Comparison of ENCODE assay signal across 29 cellular contexts in the genomic region with DNA sequence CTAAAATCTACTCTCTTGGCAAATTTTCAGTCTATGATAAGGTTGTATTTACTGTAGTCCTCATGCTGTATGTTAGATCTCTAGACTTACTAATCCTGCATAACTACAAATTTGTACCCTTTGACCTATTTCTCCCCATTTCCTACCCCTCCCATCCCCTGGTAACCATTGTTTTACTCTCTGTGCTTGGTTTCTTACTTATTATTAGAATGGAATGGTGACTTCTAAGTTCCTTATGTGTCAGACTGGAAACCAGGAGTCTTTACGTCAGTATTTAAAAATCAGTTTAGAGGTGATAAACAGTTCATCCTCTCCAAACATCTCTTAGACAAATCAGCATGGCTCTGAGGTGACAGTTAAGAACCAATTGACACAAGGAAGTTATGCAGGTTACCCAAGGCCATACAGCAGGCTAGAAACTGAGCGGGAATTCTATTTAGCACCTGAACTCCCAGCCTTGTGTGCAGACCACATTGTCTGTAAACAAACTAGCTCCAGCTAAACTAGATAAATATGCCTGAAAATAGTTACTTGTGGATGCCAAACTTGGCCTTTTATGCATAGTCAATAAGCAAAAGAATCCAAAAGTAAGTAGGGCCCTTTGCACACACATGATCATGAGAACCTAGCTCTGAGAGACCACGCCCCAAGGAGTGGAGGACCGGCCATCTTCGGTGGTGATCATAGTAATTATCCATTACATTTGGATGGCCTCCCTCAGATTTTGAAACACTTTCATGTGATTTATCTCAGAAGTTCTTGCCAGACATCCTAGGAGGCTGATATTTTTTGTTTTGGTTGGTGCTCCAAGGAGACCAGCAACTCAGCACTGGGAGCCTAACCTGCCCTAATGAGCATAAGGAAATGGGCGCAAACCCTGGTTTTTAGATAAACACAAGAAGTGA.
"Had no signal": no experiment of that assay in that cellular context is flagged by ENCODE, and none has a peak within 500 bp of the region (broad histone marks: within the 10 kb centered on the region; RNA-seq: fewer than 3 reads in every experiment).

No MANE protein-coding gene starts in this region.

- DNase-seq: activated B cell treated with CpG ODN at 0.5 μM for 24 hours; activated CD4-positive, alpha-beta memory T cell treated with anti-CD3 and anti-CD28 coated beads for 36 hours; activated CD4-positive, alpha-beta T cell treated with anti-CD3 and anti-CD28 coated beads for 4 hours; activated CD4-positive, alpha-beta T cell treated with anti-CD3 and anti-CD28 coated beads, Interleukin-2, amount 50 U/mL, for 1 hour; activated CD4-positive, CD25-positive, alpha-beta regulatory T cell treated with anti-CD3 and anti-CD28 coated beads, Interleukin-2, amount 50 U/mL, for 72 hours; activated CD8-positive, alpha-beta memory T cell treated with anti-CD3 and anti-CD28 coated beads, Interleukin-2, amount 50 U/mL, for 4 hours; activated effector memory CD4-positive, alpha-beta T cell treated with Interleukin-2 at 50 U/mL for 16 hours; activated naive CD4-positive, alpha-beta T cell treated with anti-CD3 and anti-CD28 coated beads, Interleukin-2, amount 10 ng/mL, durations not matched to agents 7 days and 5 days; activated naive CD8-positive, alpha-beta T cell treated with anti-CD3 and anti-CD28 coated beads, Interleukin-2, amount 50 U/mL, for 24 hours; activated T-cell treated with anti-CD3 and anti-CD28 coated beads, Interleukin-2, amount 50 U/mL, for 48 hours; anterior cingulate cortex; Karpas-422; KBM-7; NCI-H1105; NCI-H1436; NCI-H1694 treated with DMSO at 0.1 percent for 48 hours; NCI-H2029; NCI-H345; NCI-H524 treated with DMSO at 0.1 percent for 48 hours; PC-3; SIG-M5; T-cell; T-helper 17 cell had no signal

- ATAC-seq: activated naive CD8-positive, alpha-beta T cell treated with anti-CD3 and anti-CD28 coated beads, Interleukin-2, amount 50 U/mL, for 24 hours; PC-3; Right ventricle myocardium inferior; SK-N-SH treated with all-trans-retinoic acid at 6 μM for 48 hours; T-cell; T-helper 17 cell had no signal

- H3K36me3 Mint-ChIP-seq: activated CD4-positive, alpha-beta memory T cell treated with anti-CD3 and anti-CD28 coated beads for 36 hours; activated naive CD4-positive, alpha-beta T cell treated with anti-CD3 and anti-CD28 coated beads, Interleukin-2, amount 10 ng/mL, durations not matched to agents 7 days and 5 days; activated naive CD8-positive, alpha-beta T cell had no signal

- H3K4me1 Mint-ChIP-seq: activated B cell treated with CpG ODN at 0.5 μM for 24 hours; activated naive CD4-positive, alpha-beta T cell treated with anti-CD3 and anti-CD28 coated beads, Interleukin-2, amount 10 ng/mL, durations not matched to agents 7 days and 5 days; activated naive CD8-positive, alpha-beta T cell treated with anti-CD3 and anti-CD28 coated beads, Interleukin-2, amount 50 U/mL, for 24 hours; T-cell; T-helper 17 cell had no signal

- H3K27ac ChIP-seq: RWPE1, VCaP had no signal

- H3K9me3 Mint-ChIP-seq: activated B cell treated with CpG ODN at 0.5 μM for 24 hours; activated naive CD4-positive, alpha-beta T cell treated with anti-CD3 and anti-CD28 coated beads, Interleukin-2, amount 10 ng/mL, durations not matched to agents 7 days and 5 days had no signal

- H3K27me3 Mint-ChIP-seq: activated B cell treated with CpG ODN at 0.5 μM for 24 hours; activated CD4-positive, alpha-beta memory T cell treated with anti-CD3 and anti-CD28 coated beads for 36 hours; activated naive CD8-positive, alpha-beta T cell treated with anti-CD3 and anti-CD28 coated beads, Interleukin-2, amount 50 U/mL, for 24 hours had no signal

- H3K4me3 Mint-ChIP-seq: activated B cell treated with CpG ODN at 0.5 μM for 24 hours; activated CD4-positive, alpha-beta memory T cell treated with anti-CD3 and anti-CD28 coated beads for 36 hours; activated naive CD4-positive, alpha-beta T cell treated with anti-CD3 and anti-CD28 coated beads, Interleukin-2, amount 10 ng/mL, durations not matched to agents 7 days and 5 days; activated naive CD8-positive, alpha-beta T cell; activated naive CD8-positive, alpha-beta T cell treated with anti-CD3 and anti-CD28 coated beads, Interleukin-2, amount 50 U/mL, for 24 hours; brain; T-cell; T-helper 17 cell had no signal

- H3K27ac Mint-ChIP-seq: activated B cell treated with CpG ODN at 0.5 μM for 24 hours; activated CD4-positive, alpha-beta memory T cell treated with anti-CD3 and anti-CD28 coated beads for 36 hours; activated naive CD4-positive, alpha-beta T cell treated with anti-CD3 and anti-CD28 coated beads, Interleukin-2, amount 10 ng/mL, durations not matched to agents 7 days and 5 days; activated naive CD8-positive, alpha-beta T cell; activated naive CD8-positive, alpha-beta T cell treated with anti-CD3 and anti-CD28 coated beads, Interleukin-2, amount 50 U/mL, for 24 hours; brain; T-cell; T-helper 17 cell had no signal
